In genomic region chr11:120612363-120613263, GRCh38 we compare ENCODE assay signal across 8 cellular contexts.
DNase-seq lines count a peak whose midpoint lies in the region; ATAC-seq and TF ChIP-seq lines count a peak whose summit lies in the region.

No MANE protein-coding gene starts in this region.

- TF ChIP-seq CTCF in MM.1S (IDR thresholded peaks at IDR 0.05; ENCODE audit: low read length) (no peak), hepatocyte (IDR thresholded peaks at IDR 0.05; ENCODE audit: poor library complexity) (no peak), mesothelial cell of epicardium (IDR thresholded peaks at IDR 0.05; ENCODE audit: unreplicated experiment) (no peak)

- H3K4me2 ChIP-seq in MM.1S (ENCODE audit: low read depth, low read length): peak overlapping the region; percentile 55; the same call in 1 of the 2 replicates
- H3K4me2 ChIP-seq in hepatocyte: peak overlapping the region; percentile 32

- no peaks in the 10 kb centered on the region for H3K4me1 Mint-ChIP-seq in mesothelial cell of epicardium

- H3K27ac Mint-ChIP-seq in mesothelial cell of epicardium: no peak overlapping the region

- H3K9me3 ChIP-seq in MM.1S (replicated peaks; ENCODE audit: insufficient read depth, low read length) (no peaks in the 10 kb centered on the region), hepatocyte (ENCODE audit: low read depth) (no peaks in the 10 kb centered on the region)

- H3K4me3 ChIP-seq in MM.1S (ENCODE audit: low read length) (peak overlapping the region; percentile 17; the same call in 1 of the 2 replicates), hepatocyte (no peak overlapping the region)

- no peaks in the 10 kb centered on the region for H3K36me3 ChIP-seq in MM.1S (replicated peaks; ENCODE audit: insufficient read depth, low read length)
- no peaks in the 10 kb centered on the region for H3K36me3 ChIP-seq in hepatocyte (replicated peaks; ENCODE audit: insufficient read depth, low read depth)

- H3F3A ChIP-seq in MM.1S (ENCODE audit: insufficient read depth, low read length): no peaks in the 10 kb centered on the region; the same call in 1 of the 2 replicates

- ATAC-seq in GM18517 (IDR thresholded peaks at IDR 0.05; ENCODE audit: unreplicated experiment) (peak; percentile 93), GM21737 (IDR thresholded peaks at IDR 0.05; ENCODE audit: unreplicated experiment) (peak; percentile 77)

- H4K20me1 ChIP-seq in MM.1S (ENCODE audit: insufficient read depth, low read length): no peaks in the 10 kb centered on the region
- no peaks in the 10 kb centered on the region for H4K20me1 ChIP-seq in hepatocyte (ENCODE audit: insufficient read depth, poor library complexity, severe bottlenecking)

- no peak overlapping the region for H3K9ac ChIP-seq in MM.1S (ENCODE audit: low read length)

- peaks cover 14% of the 10 kb centered on the region for H3K4me1 ChIP-seq in MM.1S (ENCODE audit: low read length)
- peaks cover 20% of the 10 kb centered on the region for H3K4me1 ChIP-seq in hepatocyte (ENCODE audit: insufficient read depth)

- peaks cover 8% of the 10 kb centered on the region for H3K9me3 Mint-ChIP-seq in mesothelial cell of epicardium

- H3K79me2 ChIP-seq in MM.1S (ENCODE audit: low read length) (no peaks in the 10 kb centered on the region), hepatocyte (no peaks in the 10 kb centered on the region)

- H3K27me3 ChIP-seq in MM.1S (replicated peaks; ENCODE audit: insufficient read depth, low read length) (no peaks in the 10 kb centered on the region), hepatocyte (no peaks in the 10 kb centered on the region)

- no peaks in the 10 kb centered on the region for H3K36me3 Mint-ChIP-seq in mesothelial cell of epicardium

- WGBS in hepatocyte (ENCODE audit: low lambda C conversion rate, missing lambda C conversion rate): 32% methylated on average over 9 of the region's 9 CpGs

- H2AFZ ChIP-seq in MM.1S (ENCODE audit: low read length) (peak overlapping the region; percentile 76), hepatocyte (no peak overlapping the region)

- DNase-seq in MM.1S (peak; percentile 52), hepatocyte (ENCODE audit: low spot score) (peak; percentile 71), NCI-H1694 (lab: John Stamatoyannopoulos, UW) (no peak), hepatic stellate cell (ENCODE audit: low spot score) (no peak), mesothelial cell of epicardium (ENCODE audit: low spot score in 2 of 2, unreplicated experiment in 2 of 2) (no peak), hypothalamus (lab: John Stamatoyannopoulos, UW) (no peak)

- H3K27ac ChIP-seq in MM.1S (ENCODE audit: low read length) (peak overlapping the region; percentile 22; the same call in 1 of the 2 replicates), hepatocyte (peak overlapping the region; percentile 90)

- peaks cover 62% of the 10 kb centered on the region for H3K27me3 Mint-ChIP-seq in mesothelial cell of epicardium (ENCODE audit: low read depth)

- no peak overlapping the region for H3K4me3 Mint-ChIP-seq in mesothelial cell of epicardium

- H3K9me2 ChIP-seq in MM.1S (replicated peaks; ENCODE audit: insufficient read depth, low read length) (no peaks in the 10 kb centered on the region), hepatocyte (replicated peaks; ENCODE audit: insufficient read depth) (no peaks in the 10 kb centered on the region)

Comparison
In these comparisons a context has a peak if more than half of its experiments do, and no peak if none do; other contexts are left out.
1. DNase-seq: peak in MM.1S (single experiment) and hepatocyte (single experiment); none in NCI-H1694 (single experiment), hepatic stellate cell (single experiment), mesothelial cell of epicardium (0 of 2) and hypothalamus (0 of 51).